29 cellular contexts compared by ENCODE assay signal in genomic region chr3:157637866-157638265, GRCh38.
"Had no signal": no experiment of that assay in that cellular context is flagged by ENCODE, and none has a peak within 500 bp of the region (broad histone marks: within the 10 kb centered on the region; RNA-seq: fewer than 3 reads in every experiment).

No MANE protein-coding gene starts in this region.

- H3K36me3 Mint-ChIP-seq: natural killer cell; neural progenitor cell; stimulated activated effector memory CD8-positive, alpha-beta T cell treated with anti-CD3 and anti-CD28 coated beads, Interleukin-12 subunit alpha, Interleukin-12 subunit beta, amount 100 ng/mL, for 72 hours; stimulated activated naive B cell treated with anti-CD40 and anti-IgM and Interleukin-4, amounts not matched to agents 10 μg/mL and 1 μg/mL and 100 μg/mL, for 72 hours had no signal

- H3K27ac Mint-ChIP-seq: naive thymus-derived CD4-positive, alpha-beta T cell; natural killer cell; nephron; neural progenitor cell; progenitor cell of endocrine pancreas; stimulated activated effector memory CD8-positive, alpha-beta T cell treated with anti-CD3 and anti-CD28 coated beads, Interleukin-12 subunit alpha, Interleukin-12 subunit beta, amount 100 ng/mL, for 72 hours; stimulated activated naive B cell treated with anti-CD40 and anti-IgM and Interleukin-4, amounts not matched to agents 10 μg/mL and 1 μg/mL and 100 μg/mL, for 72 hours; stimulated activated naive CD8-positive, alpha-beta T cell treated with anti-CD3 and anti-CD28 coated beads, Interleukin-15, Interleukin-2, amounts not matched to agents 100 ng/mL and 50 ng/mL, for 24 hours had no signal

- H3K36me3 ChIP-seq: neural progenitor cell, ovary, sigmoid colon, stomach, thoracic aorta, thyroid gland, tibial nerve, upper lobe of left lung, vagina had no signal

- H3K9me3 ChIP-seq: ovary, psoas muscle, sigmoid colon, thyroid gland, vagina had no signal

- H3K4me1 ChIP-seq: neural progenitor cell, parathyroid adenoma, psoas muscle, sigmoid colon, stomach, thyroid gland, tibial nerve, upper lobe of left lung, vagina had no signal

- H3K4me3 Mint-ChIP-seq: naive thymus-derived CD4-positive, alpha-beta T cell; natural killer cell; nephron; neural progenitor cell; stimulated activated effector memory CD8-positive, alpha-beta T cell treated with anti-CD3 and anti-CD28 coated beads, Interleukin-12 subunit alpha, Interleukin-12 subunit beta, amount 100 ng/mL, for 72 hours; stimulated activated naive B cell treated with anti-CD40 and anti-IgM and Interleukin-4, amounts not matched to agents 10 μg/mL and 1 μg/mL and 100 μg/mL, for 72 hours; stimulated activated naive CD8-positive, alpha-beta T cell treated with anti-CD3 and anti-CD28 coated beads, Interleukin-15, Interleukin-2, amounts not matched to agents 100 ng/mL and 50 ng/mL, for 24 hours had no signal

- H3K27me3 ChIP-seq: neural progenitor cell, ovary, sigmoid colon, stomach, thyroid gland, tibial nerve, upper lobe of left lung, vagina had no signal

- DNase-seq: naive thymus-derived CD4-positive, alpha-beta T cell; natural killer cell; occipital lobe; ovary; posterior cingulate gyrus; psoas muscle; right cardiac atrium; sigmoid colon; small intestine; stimulated activated CD4-positive, alpha-beta T cell treated with anti-CD3 and anti-CD28 coated beads, Interleukin-15, amount 100 ng/mL, for 24 hours; stimulated activated CD4-positive, alpha-beta T cell treated with anti-CD3 and anti-CD28 coated beads, Interleukin-2, amount 100 ng/mL, for 24 hours; stimulated activated CD4-positive, alpha-beta T cell treated with anti-CD3 and anti-CD28 coated beads, Interleukin-2, amount 100 ng/mL, for 48 hours; stimulated activated CD4-positive, alpha-beta T cell treated with anti-CD3 and anti-CD28 coated beads, Interleukin-4, amount 100 ng/mL, for 24 hours; stimulated activated naive B cell treated with anti-CD40 and anti-IgM and Interleukin-4, amounts not matched to agents 10 μg/mL and 1 μg/mL and 100 μg/mL, for 72 hours; stimulated activated naive CD4-positive, alpha-beta T cell treated with Interleukin-2 at 50 U/mL for 16 hours; stomach; thyroid gland; trophoblast cell; upper lobe of left lung had no signal

- H3K4me3 ChIP-seq: neural progenitor cell, ovary, psoas muscle, sigmoid colon, stomach, thoracic aorta, thyroid gland, tibial nerve, upper lobe of left lung, vagina had no signal

- H2AFZ ChIP-seq: neural progenitor cell, parathyroid adenoma had no signal

- H3K4me1 Mint-ChIP-seq: naive thymus-derived CD4-positive, alpha-beta T cell; natural killer cell; nephron; stimulated activated effector memory CD8-positive, alpha-beta T cell treated with anti-CD3 and anti-CD28 coated beads, Interleukin-12 subunit alpha, Interleukin-12 subunit beta, amount 100 ng/mL, for 72 hours; stimulated activated naive B cell treated with anti-CD40 and anti-IgM and Interleukin-4, amounts not matched to agents 10 μg/mL and 1 μg/mL and 100 μg/mL, for 72 hours had no signal

- H3K9ac ChIP-seq: neural progenitor cell, parathyroid adenoma had no signal

- H3K27me3 Mint-ChIP-seq: progenitor cell of endocrine pancreas had no signal

- H3K79me2 ChIP-seq: parathyroid adenoma had no signal

- H3K4me2 ChIP-seq: neural progenitor cell had no signal

- FAIRE-seq: small intestine, urothelium cell line had no signal

- H3K27ac ChIP-seq: neural progenitor cell, ovary, parathyroid adenoma, psoas muscle, sigmoid colon, stomach, thoracic aorta, thyroid gland, tibial nerve, upper lobe of left lung, vagina had no signal

- ATAC-seq: naive thymus-derived CD4-positive, alpha-beta T cell; natural killer cell; psoas muscle; right cardiac atrium; stimulated activated effector memory CD8-positive, alpha-beta T cell treated with anti-CD3 and anti-CD28 coated beads, Interleukin-12 subunit alpha, Interleukin-12 subunit beta, amount 100 ng/mL, for 72 hours; stimulated activated naive B cell treated with anti-CD40 and anti-IgM and Interleukin-4, amounts not matched to agents 10 μg/mL and 1 μg/mL and 100 μg/mL, for 72 hours had no signal
